Comparison of ENCODE assay signal across 8 cellular contexts in the genomic region with DNA sequence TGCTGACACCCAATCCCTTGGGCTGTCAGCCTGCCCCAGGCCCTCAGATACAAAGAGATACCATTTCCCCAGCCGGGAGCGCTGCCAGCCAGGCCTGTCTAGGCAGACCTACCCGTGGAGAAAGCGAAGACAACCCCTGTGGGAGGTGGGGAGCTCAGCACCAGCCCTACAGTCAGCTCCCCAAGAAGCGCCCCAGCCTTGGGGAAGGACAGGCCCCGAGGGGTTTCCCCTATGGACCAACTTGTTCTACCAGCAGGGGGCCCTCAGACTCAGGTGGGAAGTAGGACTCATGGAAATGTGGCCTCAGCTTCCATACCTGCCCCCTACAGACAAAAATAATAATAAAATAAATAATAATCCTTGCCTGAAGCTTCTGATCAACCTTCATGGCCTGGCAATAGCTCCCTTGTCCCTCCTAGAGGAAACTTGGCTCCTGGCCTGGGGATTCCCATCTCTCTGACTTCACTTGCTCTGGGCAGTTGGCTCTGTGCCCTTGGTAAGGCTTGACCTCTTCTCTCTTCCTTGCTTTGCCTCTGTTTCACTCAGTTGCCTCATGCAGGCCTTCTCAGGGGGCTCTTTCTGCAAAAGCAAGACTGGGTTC. TPM values are rescaled to one million over a fixed set of nuclear protein-coding genes. Genes with fewer than 3 reads are reported as not detected.
DNase-seq lines count a peak whose midpoint lies in the region; ATAC-seq and TF ChIP-seq lines count a peak whose summit lies in the region.

No MANE protein-coding gene starts in this region.

- H3K9me3 ChIP-seq in colonic mucosa: no peaks in the 10 kb centered on the region
- H3K9me3 ChIP-seq in thyroid gland: no peaks in the 10 kb centered on the region

- TF ChIP-seq POLR2A in lower leg skin (IDR thresholded peaks at IDR 0.05) (no peak), thyroid gland (IDR thresholded peaks at IDR 0.05) (no peak)

- H3K36me3 ChIP-seq in colonic mucosa: no peaks in the 10 kb centered on the region
- peaks cover 13% of the 10 kb centered on the region in 2 donors for H3K36me3 ChIP-seq in thyroid gland

- DNase-seq in NCI-H1092 treated with DMSO at 0.1 percent for 48 hours (lab: John Stamatoyannopoulos, UW) (peak; percentile 5), NCI-H1092 (lab: John Stamatoyannopoulos, UW) (no peak), RKO (ENCODE audit: low spot score) (peak; percentile 38), colonic mucosa (peak; percentile 72), lower leg skin (ENCODE audit: low spot score in 2 of 2) (peak; percentile 93), thyroid gland (peak; percentile 93 to 94), hepatic stellate cell (ENCODE audit: low spot score) (no peak)

- intact Hi-C loops in colonic mucosa (cut with DNase I) (no loop called here), lower leg skin (cut with DNase I; ENCODE audit: low total_unique reads) (no loop called here), thyroid gland (cut with DNase I) (no loop called here)

- H3K4me1 ChIP-seq in colonic mucosa: peaks cover 21% of the 10 kb centered on the region
- H3K4me1 ChIP-seq in thyroid gland: peaks cover 64 to 69% of the 10 kb centered on the region in 2 donors

- H3K27me3 ChIP-seq in colonic mucosa (no peaks in the 10 kb centered on the region), thyroid gland (no peaks in the 10 kb centered on the region)

- WGBS in lower leg skin, 2 donors: 19 to 35% methylated on average over 6 of the region's 6 CpGs
- WGBS in thyroid gland, 2 donors: 49 to 66% methylated on average over 2 to 4 of the region's 6 CpGs

- peak overlapping the region; percentile 28 for H3K27ac ChIP-seq in colonic mucosa
- peak overlapping the region; percentile 80 to 97 (median 83) for H3K27ac ChIP-seq in thyroid gland

- H3K4me3 ChIP-seq in colonic mucosa (no peak overlapping the region), lower leg skin (ENCODE audit: low read depth, poor library complexity, severe bottlenecking) (no peak overlapping the region), thyroid gland (replicated peaks in 1 of 3) (no peak overlapping the region)

- no peak overlapping the region for H3K9ac ChIP-seq in colonic mucosa (ENCODE audit: low read depth in 2 of 2, low read length in 2 of 2)

- ATAC-seq in HG03196 (IDR thresholded peaks at IDR 0.05; ENCODE audit: unreplicated experiment): no peak

- TF ChIP-seq CTCF in colonic mucosa (IDR thresholded peaks at IDR 0.05) (no peak), lower leg skin (IDR thresholded peaks at IDR 0.05) (no peak), thyroid gland (IDR thresholded peaks at IDR 0.05) (peak in 2 of 6 experiments; percentile 14 to 16)

RNA-seq across cellular contexts. Expression of gene SLC35F6, which starts 7.0 kb away (rescaled TPM):
- total RNA-seq in colonic mucosa (10 to 100 TPM; 24.8 to 29.1 TPM), lower leg skin (10 to 100 TPM; 51.0 to 96.7 (median 87.4) TPM), thyroid gland (10 to 100 TPM; 73.1 to 91.2 (median 80.7) TPM)

RNA-seq across cellular contexts. Expression of gene CENPA, which starts 14.8 kb away (rescaled TPM):
- 10 to 100 TPM in 1 of 2 donors, 1 to 10 TPM in 1; 6.5 to 22.7 TPM for total RNA-seq in colonic mucosa
- 1 to 10 TPM in 2 of 4 donors, under 1 TPM in 2; 0.47 to 5.2 (median 2.1) TPM for total RNA-seq in lower leg skin
- under 1 TPM in 1 of 4 donors, not detected in 3; 0.67 TPM for total RNA-seq in thyroid gland

Comparison
In these comparisons a context has a peak if more than half of its experiments do, and no peak if none do; other contexts are left out.
1. DNase-seq: peak in NCI-H1092 treated with DMSO at 0.1 percent for 48 hours (single experiment), RKO (single experiment), colonic mucosa (single experiment), lower leg skin (2 of 2) and thyroid gland (2 of 2); none in NCI-H1092 (single experiment) and hepatic stellate cell (single experiment).